ENCODE assay signal across 1 cellular context in the genomic region with DNA sequence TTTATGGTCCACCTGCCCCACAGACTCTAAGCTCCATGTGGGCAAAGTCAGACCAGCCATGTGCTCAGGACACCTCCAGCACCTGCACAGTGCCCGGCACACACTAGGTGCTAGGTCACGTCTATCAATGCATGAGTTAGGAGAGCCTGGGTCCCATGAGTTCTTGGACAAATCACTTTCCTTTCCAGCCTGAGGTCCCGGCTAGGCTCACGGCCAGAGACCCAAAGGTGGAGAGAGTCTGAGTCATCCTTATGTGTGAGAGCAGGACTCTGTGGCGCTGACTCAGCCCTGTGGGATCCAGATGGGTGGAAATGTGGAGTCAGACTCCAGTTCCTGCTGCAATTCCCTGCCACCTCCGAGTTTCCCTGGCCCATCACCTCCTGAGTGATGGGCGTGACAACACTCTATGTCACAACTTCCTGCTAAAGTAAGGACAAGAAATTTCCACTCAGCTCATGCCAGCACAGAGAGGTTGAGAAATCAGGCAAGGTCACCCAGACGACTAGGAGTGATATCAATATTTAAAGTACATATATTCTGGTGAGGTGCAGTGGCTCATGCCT.
A peak's percentile ranks its signal among the peaks of the same experiment; 100 is the strongest.
TF ChIP-seq lines count a peak whose summit lies in the region.

No MANE protein-coding gene starts in this region.

TF ChIP-seq in endothelial cell of umbilical vein, 7 proteins besides CTCF, POLR2A, EP300 and RAD21:
- TF ChIP-seq MYC (IDR thresholded peaks at IDR 0.05; ENCODE audit: low read depth, low read length) = peak; percentile 69
- peak; percentile 95 for TF ChIP-seq JUN (IDR thresholded peaks at IDR 0.05; ENCODE audit: borderline replicate concordance, insufficient read depth, insufficient read length, low read depth)
- no peak for TF ChIP-seq EZH2 (IDR thresholded peaks at IDR 0.05; ENCODE audit: borderline replicate concordance, low read depth, low read length, severe bottlenecking)
- peak; percentile 99 for TF ChIP-seq FOS (IDR thresholded peaks at IDR 0.05; ENCODE audit: borderline replicate concordance, insufficient read depth, low read length)
- TF ChIP-seq GATA2 (IDR thresholded peaks at IDR 0.05; ENCODE audit: insufficient read depth, insufficient read length, low read depth, low read length) = no peak
- peak; percentile 95 for TF ChIP-seq POLR2AphosphoS5 (IDR thresholded peaks at IDR 0.05; ENCODE audit: insufficient read depth, low read depth, low read length)
- TF ChIP-seq, protein P1, sequence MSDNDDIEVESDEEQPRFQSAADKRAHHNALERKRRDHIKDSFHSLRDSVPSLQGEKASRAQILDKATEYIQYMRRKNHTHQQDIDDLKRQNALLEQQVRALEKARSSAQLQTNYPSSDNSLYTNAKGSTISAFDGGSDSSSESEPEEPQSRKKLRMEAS (IDR thresholded peaks at IDR 0.05; ENCODE audit: insufficient read depth, insufficient read length) = no peak
